ENCODE assay signal across 8 cellular contexts in the genomic region with DNA sequence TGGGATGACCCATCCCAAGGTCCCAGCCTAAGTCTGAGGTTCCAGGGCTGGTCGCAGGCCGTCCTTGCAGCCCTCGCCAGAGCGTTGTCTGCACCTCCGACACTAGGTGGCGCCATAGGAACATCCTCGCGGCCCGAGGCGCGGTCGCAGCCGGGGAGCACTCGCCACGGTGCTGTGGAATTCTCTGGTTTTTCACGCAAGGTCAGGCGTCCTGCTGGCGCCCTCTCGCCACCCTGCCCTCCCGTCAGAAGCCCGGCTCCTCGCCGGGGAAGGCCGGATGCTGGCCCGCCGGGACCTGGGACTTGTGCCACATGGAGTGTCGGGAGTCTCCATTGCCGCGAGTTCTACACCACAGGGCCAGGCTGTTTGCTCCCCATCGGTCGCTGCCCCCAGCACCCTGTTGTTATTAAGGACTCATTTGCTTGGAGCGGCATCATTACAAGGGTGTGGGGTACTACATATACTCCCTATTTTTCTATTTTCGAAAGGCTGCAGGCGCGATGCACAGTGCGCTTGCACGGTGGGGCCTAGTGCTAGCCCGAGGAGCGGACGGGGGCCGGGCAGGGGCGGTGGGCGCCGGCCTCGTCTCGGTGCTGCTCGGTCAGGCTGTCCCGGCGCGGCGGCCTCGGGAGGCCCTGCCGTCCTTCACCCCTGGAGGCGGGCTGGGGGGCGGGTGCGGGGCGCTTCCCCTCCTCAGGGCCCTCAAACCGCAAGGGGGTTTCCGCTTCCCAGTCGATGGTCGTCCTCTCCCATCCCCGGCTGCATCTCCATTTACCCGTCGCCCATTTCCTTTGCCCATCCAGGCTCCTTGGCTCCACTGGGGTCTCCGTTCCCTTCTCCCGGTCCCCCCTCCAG.
DNase-seq lines count a peak whose midpoint lies in the region; ATAC-seq and TF ChIP-seq lines count a peak whose summit lies in the region.

No MANE protein-coding gene starts in this region.

- intact Hi-C loops in right cardiac atrium (cut with DNase I) = loop anchor here in 2 of 4 donors (5.0 to 10.0 kb wide), 2 partner anchors 820 to 823 kb away; no protein-coding TSS in a partner anchor
- intact Hi-C loops in vagina (cut with DNase I) = no loop called here

- peak overlapping the region; percentile 75 for H2AFZ ChIP-seq in MM.1S (ENCODE audit: low read length)

- H3K9me3 ChIP-seq in HEK293 (ENCODE audit: control insufficient read depth, insufficient read depth, low read depth, low read length) (no peaks in the 10 kb centered on the region), MM.1S (replicated peaks; ENCODE audit: insufficient read depth, low read length) (no peaks in the 10 kb centered on the region), T-helper 17 cell (ENCODE audit: control insufficient read depth, low read length, poor library complexity, severe bottlenecking) (no peaks in the 10 kb centered on the region), right cardiac atrium (ENCODE audit: control insufficient read depth, low read length) (no peaks in the 10 kb centered on the region), vagina (no peaks in the 10 kb centered on the region)

- peak; percentile 84 for DNase-seq in GM12865 (ENCODE audit: low read depth)
- peak; percentile 75 for DNase-seq in MM.1S
- peak; percentile 47 to 73 (median 56) for DNase-seq in T-helper 17 cell
- DNase-seq in amygdala (lab: John Stamatoyannopoulos, UW) = peak; percentile 21 to 86 (median 69)
- peak; percentile 84 to 92 (median 92) for DNase-seq in right cardiac atrium
- DNase-seq in renal cortical epithelial cell (ENCODE audit: low read depth) = peak; percentile 60
- DNase-seq in vagina (ENCODE audit: extremely low spot score in 2 of 2) = no peak

- peaks cover 67% of the 10 kb centered on the region for H3K27me3 Mint-ChIP-seq in T-helper 17 cell

- no peak overlapping the region; the same call in 1 of the 2 replicates for H3K27ac ChIP-seq in HEK293 (ENCODE audit: extremely low read depth, low read depth, low read length)
- H3K27ac ChIP-seq in MM.1S (ENCODE audit: low read length) = no peak overlapping the region
- peak overlapping the region; percentile 39 for H3K27ac ChIP-seq in right cardiac atrium (ENCODE audit: low read length)
- H3K27ac ChIP-seq in vagina = peak overlapping the region; percentile 40

- H3K36me3 ChIP-seq in HEK293 (ENCODE audit: control insufficient read depth in 2 of 2, insufficient read depth in 1 of 2, low read length in 2 of 2) (no peaks in the 10 kb centered on the region), MM.1S (replicated peaks; ENCODE audit: insufficient read depth, low read length) (no peaks in the 10 kb centered on the region), vagina (no peaks in the 10 kb centered on the region)

- peaks cover 4% of the 10 kb centered on the region for H3K36me3 Mint-ChIP-seq in T-helper 17 cell (ENCODE audit: low read depth)

- TF ChIP-seq CTCF in GM12865 (IDR thresholded peaks at IDR 0.05; ENCODE audit: insufficient read depth, low read depth, low read length, missing control alignments) (peak; percentile 94), HEK293 (tag by site-specific recombination; IDR thresholded peaks at IDR 0.05) (peak; percentile 94), MM.1S (IDR thresholded peaks at IDR 0.05; ENCODE audit: low read length) (peak; percentile 97), vagina (IDR thresholded peaks at IDR 0.05) (peak; percentile 82 to 84 (median 83))

- no peaks in the 10 kb centered on the region for H4K20me1 ChIP-seq in MM.1S (ENCODE audit: insufficient read depth, low read length)

- peak overlapping the region; percentile 73 for H3K4me2 ChIP-seq in MM.1S (ENCODE audit: low read depth, low read length)

- peak; percentile 96 for ATAC-seq in T-helper 17 cell
- ATAC-seq in right cardiac atrium = peak; percentile 91 to 92

- no peaks in the 10 kb centered on the region for H3F3A ChIP-seq in MM.1S (ENCODE audit: insufficient read depth, low read length)

- H3K4me1 ChIP-seq in HEK293 (ENCODE audit: control insufficient read depth, insufficient read depth, low read length) (no peaks in the 10 kb centered on the region), MM.1S (ENCODE audit: low read length) (0 out of 2 replicates have a peak, but pooled peaks cover 4% of the 10 kb centered on the region), right cardiac atrium (ENCODE audit: control insufficient read depth, insufficient read depth, low read length) (no peaks in the 10 kb centered on the region), vagina (peaks cover 44% of the 10 kb centered on the region)

- no peak for TF ChIP-seq POLR2A in vagina (IDR thresholded peaks at IDR 0.05)

- no peak overlapping the region for H3K27ac Mint-ChIP-seq in T-helper 17 cell

- WGBS in right cardiac atrium = 10% methylated on average over 66 of the region's 66 CpGs

- H3K4me3 ChIP-seq in GM12865 (ENCODE audit: low read depth, low read length) (peak overlapping the region; percentile 62), HEK293 (ENCODE audit: low read depth, low read length) (peak overlapping the region; percentile 37), MM.1S (ENCODE audit: low read length) (peak overlapping the region; percentile 66), right cardiac atrium (ENCODE audit: low read length) (peak overlapping the region; percentile 38), vagina (peak overlapping the region; percentile 39 to 46)

- peak overlapping the region; percentile 88 for H3K4me3 Mint-ChIP-seq in T-helper 17 cell

- CTCF ChIA-PET in HEK293 (lab: Yijun Ruan, JAX) = interaction anchor here (0.5 to 1.5 kb wide), 10 partner anchors 12 to 1908 kb away, joined by 3 to 6 read pairs (median 3); no protein-coding TSS in a partner anchor

- H3K79me2 ChIP-seq in MM.1S (ENCODE audit: low read length) = no peaks in the 10 kb centered on the region

- no peaks in the 10 kb centered on the region for H3K27me3 ChIP-seq in MM.1S (replicated peaks; ENCODE audit: insufficient read depth, low read length)
- no peaks in the 10 kb centered on the region for H3K27me3 ChIP-seq in right cardiac atrium (ENCODE audit: control insufficient read depth, insufficient read depth)
- no peaks in the 10 kb centered on the region for H3K27me3 ChIP-seq in vagina

- POLR2A ChIA-PET in HEK293 (lab: Yijun Ruan, JAX) = no interaction called here

- H3K4me1 Mint-ChIP-seq in T-helper 17 cell = peaks cover 11% of the 10 kb centered on the region

- no peaks in the 10 kb centered on the region for H3K9me2 ChIP-seq in MM.1S (replicated peaks; ENCODE audit: insufficient read depth, low read length)

- H3K9ac ChIP-seq in MM.1S (ENCODE audit: low read length) = peak overlapping the region; percentile 59; the same call in 1 of the 2 replicates

TF ChIP-seq in HEK293, 187 proteins besides CTCF, POLR2A, EP300 and RAD21 (continues in another document):
- no peak for TF ChIP-seq GFI1B (tag by site-specific recombination; IDR thresholded peaks at IDR 0.05)
- peak; percentile 83 for TF ChIP-seq ZNF600 (tag by site-specific recombination; IDR thresholded peaks at IDR 0.05)
- TF ChIP-seq ZIC2 (tag by site-specific recombination; IDR thresholded peaks at IDR 0.05) = peak; percentile 55
- 0 out of 2 replicates have a peak, but pooled peaks have one; percentile 56 for TF ChIP-seq ZNF391 (tag by site-specific recombination; IDR thresholded peaks at IDR 0.05; ENCODE audit: borderline replicate concordance, low read depth)
- TF ChIP-seq KLF9 (tag by site-specific recombination; IDR thresholded peaks at IDR 0.05; ENCODE audit: low read depth) = no peak
- no peak for TF ChIP-seq ZNF768 (tag by site-specific recombination; IDR thresholded peaks at IDR 0.05)
- TF ChIP-seq ZNF654 (tag by site-specific recombination; IDR thresholded peaks at IDR 0.05; ENCODE audit: low read depth) = peak; percentile 91
- no peak for TF ChIP-seq ZNF830 (tag by site-specific recombination; IDR thresholded peaks at IDR 0.05; ENCODE audit: low read depth)
- peak; percentile 60; the same call in 1 of the 2 replicates for TF ChIP-seq ZNF2 (tag by site-specific recombination; IDR thresholded peaks at IDR 0.05)
- TF ChIP-seq, protein P1, sequence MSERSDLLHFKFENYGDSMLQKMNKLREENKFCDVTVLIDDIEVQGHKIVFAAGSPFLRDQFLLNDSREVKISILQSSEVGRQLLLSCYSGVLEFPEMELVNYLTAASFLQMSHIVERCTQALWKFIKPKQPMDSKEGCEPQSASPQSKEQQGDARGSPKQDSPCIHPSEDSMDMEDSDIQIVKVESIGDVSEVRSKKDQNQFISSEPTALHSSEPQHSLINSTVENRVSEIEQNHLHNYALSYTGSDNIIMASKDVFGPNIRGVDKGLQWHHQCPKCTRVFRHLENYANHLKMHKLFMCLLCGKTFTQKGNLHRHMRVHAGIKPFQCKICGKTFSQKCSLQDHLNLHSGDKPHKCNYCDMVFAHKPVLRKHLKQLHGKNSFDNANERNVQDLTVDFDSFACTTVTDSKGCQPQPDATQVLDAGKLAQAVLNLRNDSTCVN (tag by site-specific recombination; optimal IDR thresholded peaks at IDR 0.05) = peak; percentile 35
- TF ChIP-seq ZBTB17 (tag by site-specific recombination; IDR thresholded peaks at IDR 0.05) = 0 out of 2 replicates have a peak, but pooled peaks have one; percentile 16
- no peak for TF ChIP-seq ZNF585B (tag by site-specific recombination; IDR thresholded peaks at IDR 0.05)
- peak; percentile 58; the same call in 1 of the 2 replicates for TF ChIP-seq ZNF501 (tag by site-specific recombination; IDR thresholded peaks at IDR 0.05)
- TF ChIP-seq, protein P2, sequence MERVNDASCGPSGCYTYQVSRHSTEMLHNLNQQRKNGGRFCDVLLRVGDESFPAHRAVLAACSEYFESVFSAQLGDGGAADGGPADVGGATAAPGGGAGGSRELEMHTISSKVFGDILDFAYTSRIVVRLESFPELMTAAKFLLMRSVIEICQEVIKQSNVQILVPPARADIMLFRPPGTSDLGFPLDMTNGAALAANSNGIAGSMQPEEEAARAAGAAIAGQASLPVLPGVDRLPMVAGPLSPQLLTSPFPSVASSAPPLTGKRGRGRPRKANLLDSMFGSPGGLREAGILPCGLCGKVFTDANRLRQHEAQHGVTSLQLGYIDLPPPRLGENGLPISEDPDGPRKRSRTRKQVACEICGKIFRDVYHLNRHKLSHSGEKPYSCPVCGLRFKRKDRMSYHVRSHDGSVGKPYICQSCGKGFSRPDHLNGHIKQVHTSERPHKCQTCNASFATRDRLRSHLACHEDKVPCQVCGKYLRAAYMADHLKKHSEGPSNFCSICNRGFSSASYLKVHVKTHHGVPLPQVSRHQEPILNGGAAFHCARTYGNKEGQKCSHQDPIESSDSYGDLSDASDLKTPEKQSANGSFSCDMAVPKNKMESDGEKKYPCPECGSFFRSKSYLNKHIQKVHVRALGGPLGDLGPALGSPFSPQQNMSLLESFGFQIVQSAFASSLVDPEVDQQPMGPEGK (tag by site-specific recombination; IDR thresholded peaks at IDR 0.05) = peak; percentile 27; the same call in 1 of the 2 replicates

Comparison
In these comparisons a context has a peak if more than half of its experiments do, and no peak if none do; other contexts are left out.
1. DNase-seq: peak in GM12865 (single experiment), MM.1S (single experiment), T-helper 17 cell (3 of 3), amygdala (56 of 56), right cardiac atrium (3 of 3) and renal cortical epithelial cell (single experiment); none in vagina (0 of 2).
2. H3K27ac ChIP-seq: peak in right cardiac atrium (single experiment) and vagina (single experiment); none in HEK293 (single experiment) and MM.1S (single experiment).
3. Peak in every context shown above with its lines, with median percentiles within 50 percentile points of each other: H3K4me3 ChIP-seq and CTCF ChIP-seq.